In the genomic region with DNA sequence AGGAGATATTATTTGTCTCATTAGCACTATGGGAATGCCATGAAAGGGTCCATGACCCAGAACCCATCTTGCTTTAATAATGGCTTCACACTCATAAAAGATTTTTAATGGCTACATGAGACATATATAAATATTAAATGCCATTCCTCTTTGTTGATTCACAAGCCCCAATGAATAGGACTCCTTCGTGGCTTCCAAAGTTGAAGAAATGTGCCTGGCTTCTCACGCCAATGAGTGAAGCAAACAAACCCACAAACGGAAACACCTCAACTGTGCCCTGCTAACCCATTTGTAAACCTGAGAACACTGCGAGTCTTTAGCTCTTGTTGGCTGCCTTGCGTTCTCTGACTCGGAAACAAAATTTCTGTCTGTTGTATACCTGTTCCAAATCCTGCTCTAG, we compare ENCODE assay signal across 26 cellular contexts.
"Had no signal": no experiment of that assay in that cellular context is flagged by ENCODE, and none has a peak within 500 bp of the region (broad histone marks: within the 10 kb centered on the region; RNA-seq: fewer than 3 reads in every experiment).

No MANE protein-coding gene starts in this region.

- ATAC-seq: K562 had no signal

- H3K4me1 Mint-ChIP-seq: activated CD4-positive, alpha-beta T cell treated with anti-CD3 and anti-CD28 coated beads, Interleukin-2, amount 10 ng/mL, durations not matched to agents 24 days and 14 days; activated naive CD8-positive, alpha-beta T cell treated with anti-CD3 and anti-CD28 coated beads, Interleukin-2, amount 10 ng/mL, durations not matched to agents 7 days and 5 days had no signal

- H3K36me3 ChIP-seq: brain microvascular endothelial cell, Peyer's patch, SJSA1 had no signal

- H3K4me3 ChIP-seq: K562, Peyer's patch, SJSA1 had no signal

- H3K27me3 Mint-ChIP-seq: activated B cell treated with CpG ODN at 0.5 μM for 24 hours; activated CD4-positive, alpha-beta memory T cell treated with anti-CD3 and anti-CD28 coated beads for 36 hours had no signal

- H3K27me3 ChIP-seq: brain microvascular endothelial cell, Peyer's patch, SJSA1 had no signal

- H3K4me3 Mint-ChIP-seq: activated B cell treated with CpG ODN at 0.5 μM for 24 hours; activated CD4-positive, alpha-beta memory T cell treated with anti-CD3 and anti-CD28 coated beads for 36 hours; activated CD4-positive, alpha-beta T cell treated with anti-CD3 and anti-CD28 coated beads, Interleukin-2, amount 10 ng/mL, durations not matched to agents 24 days and 14 days; activated naive CD8-positive, alpha-beta T cell treated with anti-CD3 and anti-CD28 coated beads, Interleukin-2, amount 10 ng/mL, durations not matched to agents 7 days and 5 days; T-helper 1 cell treated with Interleukin-12 subunit alpha and Interleukin-12 subunit beta and Interleukin-4 antibody, amounts not matched to agents 30 μg/mL and 1 μg/mL, for 36 hours had no signal

- H3K36me3 Mint-ChIP-seq: activated CD4-positive, alpha-beta memory T cell treated with anti-CD3 and anti-CD28 coated beads for 36 hours; activated naive CD8-positive, alpha-beta T cell treated with anti-CD3 and anti-CD28 coated beads, Interleukin-2, amount 10 ng/mL, durations not matched to agents 7 days and 5 days had no signal

- H3K27ac Mint-ChIP-seq: activated B cell treated with CpG ODN at 0.5 μM for 24 hours; activated CD4-positive, alpha-beta memory T cell treated with anti-CD3 and anti-CD28 coated beads for 36 hours; activated CD4-positive, alpha-beta T cell treated with anti-CD3 and anti-CD28 coated beads, Interleukin-2, amount 10 ng/mL, durations not matched to agents 24 days and 14 days; activated naive CD8-positive, alpha-beta T cell treated with anti-CD3 and anti-CD28 coated beads, Interleukin-2, amount 10 ng/mL, durations not matched to agents 7 days and 5 days; T-helper 1 cell treated with Interleukin-12 subunit alpha and Interleukin-12 subunit beta and Interleukin-4 antibody, amounts not matched to agents 30 μg/mL and 1 μg/mL, for 36 hours had no signal

- H3K9me3 Mint-ChIP-seq: activated B cell treated with CpG ODN at 0.5 μM for 24 hours; activated CD4-positive, alpha-beta memory T cell treated with anti-CD3 and anti-CD28 coated beads for 36 hours; activated CD4-positive, alpha-beta T cell treated with anti-CD3 and anti-CD28 coated beads, Interleukin-2, amount 10 ng/mL, durations not matched to agents 24 days and 14 days; activated naive CD8-positive, alpha-beta T cell treated with anti-CD3 and anti-CD28 coated beads, Interleukin-2, amount 10 ng/mL, durations not matched to agents 7 days and 5 days; T-helper 1 cell treated with Interleukin-12 subunit alpha and Interleukin-12 subunit beta and Interleukin-4 antibody, amounts not matched to agents 30 μg/mL and 1 μg/mL, for 36 hours had no signal

- H3K9me3 ChIP-seq: Peyer's patch, SJSA1 had no signal

- H3K27ac ChIP-seq: brain microvascular endothelial cell, Peyer's patch, RWPE1, SJSA1 had no signal

- DNase-seq: activated B cell treated with CpG ODN at 0.5 μM for 24 hours; activated CD4-positive, alpha-beta memory T cell treated with anti-CD3 and anti-CD28 coated beads for 36 hours; activated CD4-positive, alpha-beta T cell treated with anti-CD3 and anti-CD28 coated beads for 1 hour; activated CD4-positive, alpha-beta T cell treated with anti-CD3 and anti-CD28 coated beads, Interleukin-2, amount 10 ng/mL, durations not matched to agents 24 days and 14 days; activated CD8-positive, alpha-beta memory T cell treated with anti-CD3 and anti-CD28 coated beads for 24 hours; activated naive CD4-positive, alpha-beta T cell treated with anti-CD3 and anti-CD28 coated beads, Interleukin-2, amount 50 U/mL, for 16 hours; activated naive CD8-positive, alpha-beta T cell treated with anti-CD3 and anti-CD28 coated beads, Interleukin-2, amount 10 ng/mL, durations not matched to agents 7 days and 5 days; activated T-cell treated with anti-CD3 and anti-CD28 coated beads, Interleukin-2, amount 50 U/mL, for 48 hours; aorta; brain microvascular endothelial cell; cerebellar nuclear complex; Karpas-422; NCI-H1092; NCI-H1417; NCI-H1930; NCI-H2171; NCI-H226; NCI-H526 treated with DMSO at 0.1 percent for 48 hours; NK-92 treated with Interleukin-12 subunit alpha and Interleukin-12 subunit beta, amount 100 ng/mL, for 24 hours; OCI-M1; Peyer's patch; SHP77 had no signal
